ENCODE assay signal across 9 cellular contexts in the genomic region with DNA sequence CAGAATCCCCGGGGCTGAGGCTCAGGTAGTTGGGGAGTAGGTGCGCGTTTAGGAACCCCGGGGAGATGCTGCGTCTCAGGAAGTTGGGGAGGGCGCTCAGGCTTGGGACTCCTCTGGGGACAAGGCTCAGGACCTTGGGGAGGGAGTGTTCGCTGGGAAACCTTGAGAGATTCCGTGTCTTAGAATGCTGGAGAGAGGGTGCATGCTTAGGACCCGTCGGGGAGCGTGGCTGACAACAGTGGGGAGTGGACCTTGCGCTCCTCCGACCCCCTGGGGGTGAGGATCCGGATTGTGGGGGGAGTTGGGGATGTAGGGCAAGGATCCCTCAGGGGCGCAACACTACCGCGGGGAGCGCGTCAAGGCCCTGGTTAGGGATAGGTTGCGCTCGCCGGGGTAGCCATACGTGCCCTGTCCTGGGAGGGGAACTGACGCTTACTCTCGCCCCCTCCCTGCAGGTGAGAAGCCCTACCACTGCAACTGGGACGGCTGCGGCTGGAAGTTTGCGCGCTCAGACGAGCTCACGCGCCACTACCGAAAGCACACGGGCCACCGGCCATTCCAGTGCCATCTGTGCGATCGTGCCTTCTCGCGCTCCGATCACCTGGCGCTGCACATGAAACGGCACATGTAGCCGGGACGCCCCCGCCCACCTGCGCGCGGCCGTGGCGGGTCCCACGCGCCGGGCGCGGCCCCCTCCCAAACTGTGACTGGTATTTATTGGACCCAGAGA. TPM values are rescaled to one million over a fixed set of nuclear protein-coding genes. Genes with fewer than 3 reads are reported as not detected.
DNase-seq lines count a peak whose midpoint lies in the region; ATAC-seq and TF ChIP-seq lines count a peak whose summit lies in the region.
"Had no signal": no experiment of that assay in that cellular context is flagged by ENCODE, and none has a peak within 500 bp of the region (broad histone marks: within the 10 kb centered on the region; RNA-seq: fewer than 3 reads in every experiment).

No MANE protein-coding gene starts in this region.

- H3K79me2 ChIP-seq in parathyroid adenoma = no peaks in the 10 kb centered on the region

- H3K4me3 Mint-ChIP-seq in activated CD4-positive, alpha-beta T cell treated with anti-CD3 and anti-CD28 coated beads for 36 hours = peak overlapping the region; percentile 58

- H3K4me3 ChIP-seq in GM12865 (ENCODE audit: low read depth, low read length) (peak overlapping the region; percentile 40), esophagus (ENCODE audit: low read depth in 1 of 2, low read length in 2 of 2) (peak overlapping the region; percentile 68 to 78), parathyroid adenoma (ENCODE audit: low read depth, low read length) (peak overlapping the region; percentile 70)

- DNase-seq in GM12865 (ENCODE audit: low read depth) (peak; percentile 54), NCI-H345 (lab: John Stamatoyannopoulos, UW) (no peak), H4 (ENCODE audit: low spot score) (no peak), NCI-H1092 (lab: John Stamatoyannopoulos, UW) (no peak)
- DNase-seq in activated CD4-positive, alpha-beta T cell treated with anti-CD3 and anti-CD28 coated beads for 36 hours = peak; percentile 41

- WGBS in esophagus, 2 donors = 44 to 61% methylated on average over 55 of the region's 55 CpGs

- H3K4me2 ChIP-seq in parathyroid adenoma (ENCODE audit: low read length) = peak overlapping the region; percentile 79

- H3K36me3 Mint-ChIP-seq in activated CD4-positive, alpha-beta T cell treated with anti-CD3 and anti-CD28 coated beads for 36 hours (ENCODE audit: low read depth) = peaks cover 2% of the 10 kb centered on the region

- H3K27ac Mint-ChIP-seq in activated CD4-positive, alpha-beta T cell treated with anti-CD3 and anti-CD28 coated beads for 36 hours = peak overlapping the region; percentile 49

- H3K4me1 Mint-ChIP-seq in activated CD4-positive, alpha-beta T cell treated with anti-CD3 and anti-CD28 coated beads for 36 hours = peaks cover 56% of the 10 kb centered on the region

- peaks cover 0 to 4% of the 10 kb centered on the region in 2 donors for H3K9me3 ChIP-seq in esophagus (ENCODE audit: control insufficient read depth in 2 of 2, insufficient read depth in 1 of 2, low read depth in 1 of 2, low read length in 1 of 2)
- H3K9me3 ChIP-seq in parathyroid adenoma (ENCODE audit: control insufficient read depth, low read length) = no peaks in the 10 kb centered on the region

- peaks cover 29% of the 10 kb centered on the region for H3K27me3 Mint-ChIP-seq in activated CD4-positive, alpha-beta T cell treated with anti-CD3 and anti-CD28 coated beads for 36 hours

- no peaks in the 10 kb centered on the region for H3K27me3 ChIP-seq in esophagus (ENCODE audit: control insufficient read depth in 1 of 2, insufficient read depth in 2 of 2, low read length in 2 of 2)
- no peaks in the 10 kb centered on the region for H3K27me3 ChIP-seq in parathyroid adenoma (ENCODE audit: control insufficient read depth, insufficient read depth, low read length)

- peaks cover 0 to 2% of the 10 kb centered on the region in 2 donors for H3K4me1 ChIP-seq in esophagus (ENCODE audit: control insufficient read depth in 2 of 2, insufficient read depth in 2 of 2, low read length in 1 of 2)
- no peaks in the 10 kb centered on the region for H3K4me1 ChIP-seq in parathyroid adenoma

- H2AFZ ChIP-seq in parathyroid adenoma = no peak overlapping the region

- POLR2A ChIA-PET in activated CD4-positive, alpha-beta T cell treated with anti-CD3 and anti-CD28 coated beads for 36 hours (lab: Charles Lee) = interaction anchor here (0.5 kb wide), 1 partner anchor 18 kb away, joined by 3 read pairs; no protein-coding TSS in a partner anchor

- TF ChIP-seq CTCF in GM12865 (IDR thresholded peaks at IDR 0.05; ENCODE audit: insufficient read depth, low read depth, low read length, missing control alignments) (no peak), parathyroid adenoma (IDR thresholded peaks at IDR 0.05) (no peak)

- intact Hi-C loops in activated CD4-positive, alpha-beta T cell treated with anti-CD3 and anti-CD28 coated beads for 36 hours (cut with DNase I, micrococcal nuclease) = loop anchor here in 1 of 2 experiments (5.0 kb wide), 1 partner anchor 1521 kb away; a partner anchor contains a TSS

- H3K9ac ChIP-seq in parathyroid adenoma = no peak overlapping the region

- no peak for ATAC-seq in activated CD4-positive, alpha-beta T cell treated with anti-CD3 and anti-CD28 coated beads for 36 hours
- ATAC-seq in GM19395 (IDR thresholded peaks at IDR 0.05; ENCODE audit: unreplicated experiment) = no peak
- ATAC-seq: left colon had no signal

- peak overlapping the region; percentile 93 for H3K27ac ChIP-seq in esophagus (ENCODE audit: low read depth in 2 of 2, low read length in 1 of 2)
- peak overlapping the region; percentile 66 for H3K27ac ChIP-seq in parathyroid adenoma

- no peaks in the 10 kb centered on the region for H3K9me3 Mint-ChIP-seq in activated CD4-positive, alpha-beta T cell treated with anti-CD3 and anti-CD28 coated beads for 36 hours (ENCODE audit: low read depth)

- peaks cover 0 to 10% of the 10 kb centered on the region in 2 donors for H3K36me3 ChIP-seq in esophagus (ENCODE audit: control insufficient read depth in 2 of 2, insufficient read depth in 2 of 2, low read length in 1 of 2)
- H3K36me3 ChIP-seq in parathyroid adenoma (ENCODE audit: control insufficient read depth, insufficient read depth, low read length) = no peaks in the 10 kb centered on the region

- CTCF ChIA-PET in activated CD4-positive, alpha-beta T cell treated with anti-CD3 and anti-CD28 coated beads for 36 hours (lab: Charles Lee) = interaction anchor here (0.6 to 3.1 kb wide), 2 partner anchors 14 to 517 kb away, joined by 3 to 25 read pairs; no protein-coding TSS in a partner anchor

RNA-seq across cellular contexts. Expression of a gene that starts 1.9 kb away (rescaled TPM):
- under 1 TPM; 0.57 to 0.90 TPM for total RNA-seq in activated CD4-positive, alpha-beta T cell treated with anti-CD3 and anti-CD28 coated beads for 36 hours
- 10 to 100 TPM in 1 of 2 donors, 1 to 10 TPM in 1; 2.4 to 12.1 TPM for polyA plus RNA-seq in esophagus
- total RNA-seq in H4 (2014; rRNA removed; shearing (Covaris generic)) = 0.23 and 1.1 TPM in 2 replicates

Comparison
In these comparisons a context has a peak if more than half of its experiments do, and no peak if none do; other contexts are left out.
1. DNase-seq: peak in GM12865 (single experiment) and activated CD4-positive, alpha-beta T cell treated with anti-CD3 and anti-CD28 coated beads for 36 hours (single experiment); none in NCI-H345 (single experiment), H4 (single experiment) and NCI-H1092 (single experiment).
2. Peak in every context shown above with its lines, with median percentiles within 50 percentile points of each other: H3K4me3 ChIP-seq.